19 cellular contexts compared by ENCODE assay signal in genomic region chr2:35510641-35511040, GRCh38.
A peak's percentile ranks its signal among the peaks of the same experiment; 100 is the strongest.
DNase-seq lines count a peak whose midpoint lies in the region; ATAC-seq and TF ChIP-seq lines count a peak whose summit lies in the region.
"Had no signal": no experiment of that assay in that cellular context is flagged by ENCODE, and none has a peak within 500 bp of the region (broad histone marks: within the 10 kb centered on the region; RNA-seq: fewer than 3 reads in every experiment).

No MANE protein-coding gene starts in this region.

- no peak for TF ChIP-seq POLR2A in right lobe of liver (IDR thresholded peaks at IDR 0.05)

- no peak overlapping the region for H3K27ac ChIP-seq in brain microvascular endothelial cell
- H3K27ac ChIP-seq in smooth muscle cell (ENCODE audit: low read depth), result no peak overlapping the region
- H3K27ac ChIP-seq in right lobe of liver, result no peak overlapping the region
- H3K27ac ChIP-seq: C4-2B, Peyer's patch had no signal

- intact Hi-C loops in mucosa of descending colon (cut with DNase I, micrococcal nuclease) (no loop called here), right lobe of liver (cut with DNase I) (no loop called here)

- H3K27me3 ChIP-seq in brain microvascular endothelial cell (replicated peaks) (no peaks in the 10 kb centered on the region), smooth muscle cell (ENCODE audit: low read depth) (no peaks in the 10 kb centered on the region), right lobe of liver (no peaks in the 10 kb centered on the region)
- H3K27me3 ChIP-seq: Peyer's patch had no signal

- H3K4me1 ChIP-seq in smooth muscle cell (ENCODE audit: low read depth) (no peaks in the 10 kb centered on the region), mucosa of descending colon (ENCODE audit: low read depth) (no peaks in the 10 kb centered on the region), right lobe of liver (no peaks in the 10 kb centered on the region)
- H3K4me1 ChIP-seq: Peyer's patch had no signal

- in situ Hi-C loops in brain microvascular endothelial cell (cut with HindIII; ENCODE audit: low pct_ligation_motif_present, low sequenced_read_pairs), result no loop called here

- no peaks in the 10 kb centered on the region for H3F3A ChIP-seq in smooth muscle cell (ENCODE audit: low read depth)

- H3K9ac ChIP-seq in smooth muscle cell (ENCODE audit: low read depth), result no peak overlapping the region

- H3K9me3 ChIP-seq in smooth muscle cell (replicated peaks; ENCODE audit: low read depth) (no peaks in the 10 kb centered on the region), mucosa of descending colon (peaks cover 7% of the 10 kb centered on the region), right lobe of liver (no peaks in the 10 kb centered on the region)
- H3K9me3 ChIP-seq: Peyer's patch had no signal

- DNase-seq in EL (peak; percentile 62), HT1080 (ENCODE audit: low read depth) (peak; percentile 79), brain microvascular endothelial cell (peak; percentile 1), glomerular endothelial cell (ENCODE audit: extremely low read depth, low read depth, low spot score) (peak; percentile 90), smooth muscle cell (lab: John Stamatoyannopoulos, UW; ENCODE audit: unreplicated experiment) (no peak), mucosa of descending colon (no peak), RPMI8226 (no peak), right lobe of liver (no peak)
- DNase-seq: ACHN, H7, Kasumi-1, NCI-H1092 treated with DMSO at 0.1 percent for 48 hours, NCI-H146, NCI-H2029 treated with DMSO at 0.1 percent for 48 hours, NCI-H2171, NCI-H446, Peyer's patch, SHP77 had no signal

- TF ChIP-seq CTCF in brain microvascular endothelial cell (IDR thresholded peaks at IDR 0.05; ENCODE audit: low read depth, low read length, missing control alignments), result no peak
- no peak for TF ChIP-seq CTCF in smooth muscle cell (IDR thresholded peaks at IDR 0.05; ENCODE audit: borderline replicate concordance, insufficient read depth, poor library complexity, severe bottlenecking)
- TF ChIP-seq CTCF in mucosa of descending colon (IDR thresholded peaks at IDR 0.05), result no peak
- no peak for TF ChIP-seq CTCF in right lobe of liver (IDR thresholded peaks at IDR 0.05)

- ATAC-seq in mucosa of descending colon (no peak), right lobe of liver (no peak)

- 70% methylated on average over 3 of the region's 3 CpGs for WGBS in smooth muscle cell (ENCODE audit: low lambda C conversion rate)
- WGBS in right lobe of liver (ENCODE audit: insufficient coverage, low coverage, low lambda C conversion rate, missing lambda C conversion rate), result 38% methylated on average over 3 of the region's 3 CpGs

- no peaks in the 10 kb centered on the region for H3K36me3 ChIP-seq in brain microvascular endothelial cell (replicated peaks)
- no peaks in the 10 kb centered on the region for H3K36me3 ChIP-seq in smooth muscle cell (ENCODE audit: low read depth)
- no peaks in the 10 kb centered on the region for H3K36me3 ChIP-seq in mucosa of descending colon (ENCODE audit: low read depth)
- H3K36me3 ChIP-seq in right lobe of liver, result no peaks in the 10 kb centered on the region
- H3K36me3 ChIP-seq: Peyer's patch had no signal

- H3K4me2 ChIP-seq in smooth muscle cell, result no peak overlapping the region

- H3K4me3 ChIP-seq in brain microvascular endothelial cell (ENCODE audit: low read depth, low read length) (no peak overlapping the region), smooth muscle cell (no peak overlapping the region), mucosa of descending colon (no peak overlapping the region), right lobe of liver (no peak overlapping the region)
- H3K4me3 ChIP-seq: Peyer's patch had no signal

- H2AFZ ChIP-seq in smooth muscle cell (ENCODE audit: low read depth), result no peak overlapping the region

- H3K79me2 ChIP-seq in smooth muscle cell (ENCODE audit: low read depth), result no peaks in the 10 kb centered on the region

- no peaks in the 10 kb centered on the region for H4K20me1 ChIP-seq in smooth muscle cell (ENCODE audit: low read depth)

Comparison
In these comparisons a context has a peak if more than half of its experiments do, and no peak if none do; other contexts are left out.
1. DNase-seq: peak in EL (single experiment), HT1080 (single experiment), brain microvascular endothelial cell (single experiment) and glomerular endothelial cell (single experiment); none in smooth muscle cell (single experiment), mucosa of descending colon (0 of 3), RPMI8226 (single experiment) and right lobe of liver (0 of 3).